In the genomic region with DNA sequence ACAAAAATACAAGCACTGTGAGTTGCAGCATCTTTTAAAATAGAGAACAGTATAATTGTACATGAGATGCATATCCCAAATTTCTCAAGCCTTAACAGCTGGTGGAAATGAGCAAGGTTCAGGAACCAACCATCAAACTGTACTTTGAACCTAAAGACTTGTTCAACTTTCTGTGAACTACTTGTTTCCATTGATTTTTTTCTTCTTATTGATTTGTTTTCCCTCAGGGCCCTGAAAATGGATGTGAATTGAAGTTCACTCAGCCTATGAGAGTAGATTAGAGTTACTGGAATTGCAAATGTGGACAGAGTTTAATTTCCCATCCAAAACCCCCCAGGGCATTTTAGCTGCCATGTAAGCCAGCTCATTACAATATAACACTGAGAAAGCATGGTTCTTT, we compare ENCODE assay signal across 28 cellular contexts.
"Had no signal": no experiment of that assay in that cellular context is flagged by ENCODE, and none has a peak within 500 bp of the region (broad histone marks: within the 10 kb centered on the region; RNA-seq: fewer than 3 reads in every experiment).

No MANE protein-coding gene starts in this region.

- H3K4me1 ChIP-seq: lower lobe of right lung, psoas muscle, spleen, suprapubic skin, tibial artery, upper lobe of right lung had no signal

- ATAC-seq: left colon; left ventricle myocardium superior; lower lobe of right lung; naive thymus-derived CD8-positive, alpha-beta T cell; psoas muscle; right cardiac atrium; stimulated activated effector memory CD8-positive, alpha-beta T cell treated with anti-CD3 and anti-CD28 coated beads, Interleukin-12 subunit alpha, Interleukin-12 subunit beta, amount 100 ng/mL, for 72 hours; upper lobe of right lung had no signal

- H3K27me3 ChIP-seq: neutrophil, ovary, sigmoid colon, spleen, suprapubic skin, tibial artery, upper lobe of right lung had no signal

- H3K9me3 Mint-ChIP-seq: nephron; neural crest cell; stimulated activated naive CD8-positive, alpha-beta T cell treated with anti-CD3 and anti-CD28 coated beads, Interleukin-15, Interleukin-2, amounts not matched to agents 100 ng/mL and 50 ng/mL, for 24 hours had no signal

- H3K4me1 Mint-ChIP-seq: immature natural killer cell; naive thymus-derived CD8-positive, alpha-beta T cell; neural crest cell; stimulated activated effector memory CD8-positive, alpha-beta T cell treated with anti-CD3 and anti-CD28 coated beads, Interleukin-12 subunit alpha, Interleukin-12 subunit beta, amount 100 ng/mL, for 72 hours had no signal

- H3K4me3 ChIP-seq: lower lobe of right lung, ovary, psoas muscle, sigmoid colon, spleen, suprapubic skin, thoracic aorta, tibial artery, upper lobe of right lung had no signal

- H3K9me3 ChIP-seq: lower lobe of right lung, neutrophil, ovary, psoas muscle, sigmoid colon, thoracic aorta, tibial artery, upper lobe of right lung had no signal

- H3K36me3 ChIP-seq: lower lobe of right lung, neutrophil, ovary, sigmoid colon, spleen, suprapubic skin, thoracic aorta, tibial artery, upper lobe of right lung had no signal

- H3K27ac Mint-ChIP-seq: immature natural killer cell; naive thymus-derived CD8-positive, alpha-beta T cell; nephron; stimulated activated effector memory CD8-positive, alpha-beta T cell treated with anti-CD3 and anti-CD28 coated beads, Interleukin-12 subunit alpha, Interleukin-12 subunit beta, amount 100 ng/mL, for 72 hours; stimulated activated naive CD8-positive, alpha-beta T cell treated with anti-CD3 and anti-CD28 coated beads, Interleukin-15, Interleukin-2, amounts not matched to agents 100 ng/mL and 50 ng/mL, for 24 hours had no signal

- H3K27me3 Mint-ChIP-seq: naive thymus-derived CD8-positive, alpha-beta T cell; stimulated activated naive CD8-positive, alpha-beta T cell treated with anti-CD3 and anti-CD28 coated beads, Interleukin-15, Interleukin-2, amounts not matched to agents 100 ng/mL and 50 ng/mL, for 24 hours had no signal

- H3K4me3 Mint-ChIP-seq: immature natural killer cell; naive thymus-derived CD8-positive, alpha-beta T cell; nephron; neural crest cell; stimulated activated effector memory CD8-positive, alpha-beta T cell treated with anti-CD3 and anti-CD28 coated beads, Interleukin-12 subunit alpha, Interleukin-12 subunit beta, amount 100 ng/mL, for 72 hours; stimulated activated naive CD8-positive, alpha-beta T cell treated with anti-CD3 and anti-CD28 coated beads, Interleukin-15, Interleukin-2, amounts not matched to agents 100 ng/mL and 50 ng/mL, for 24 hours had no signal

- DNase-seq: head of caudate nucleus; hypothalamus; immature natural killer cell; kidney; left colon; left ventricle myocardium superior; lower lobe of right lung; mammary epithelial cell; mesenchymal stem cell; naive thymus-derived CD8-positive, alpha-beta T cell; ovary; psoas muscle; right cardiac atrium; sigmoid colon; small intestine; spleen; stimulated activated CD4-positive, alpha-beta T cell treated with anti-CD3 and anti-CD28 coated beads, Interleukin-4, amount 100 ng/mL, for 24 hours; stimulated activated naive CD4-positive, alpha-beta T cell; tibial artery; trophoblast cell; upper lobe of right lung had no signal

- H3K36me3 Mint-ChIP-seq: immature natural killer cell; naive thymus-derived CD8-positive, alpha-beta T cell; stimulated activated effector memory CD8-positive, alpha-beta T cell treated with anti-CD3 and anti-CD28 coated beads, Interleukin-12 subunit alpha, Interleukin-12 subunit beta, amount 100 ng/mL, for 72 hours had no signal

- H3K27ac ChIP-seq: lower lobe of right lung, neutrophil, ovary, psoas muscle, sigmoid colon, spleen, suprapubic skin, thoracic aorta, tibial artery, upper lobe of right lung had no signal
